27 cellular contexts compared by ENCODE assay signal in genomic region chr2:2822143-2822542, GRCh38.
"Had no signal": no experiment of that assay in that cellular context is flagged by ENCODE, and none has a peak within 500 bp of the region (broad histone marks: within the 10 kb centered on the region; RNA-seq: fewer than 3 reads in every experiment).

No MANE protein-coding gene starts in this region.

- H3K27me3 ChIP-seq: stomach, suprapubic skin, testis, thyroid gland, tibial artery, tibial nerve, transverse colon, upper lobe of left lung, upper lobe of right lung, uterus, vagina had no signal

- DNase-seq: stimulated activated CD4-positive, alpha-beta T cell treated with anti-CD3 and anti-CD28 coated beads, Interleukin-2, amount 100 ng/mL, for 48 hours; stimulated activated CD4-positive, alpha-beta T cell treated with anti-CD3 and anti-CD28 coated beads, Interleukin-4, amount 100 ng/mL, for 1 hour; stimulated activated CD4-positive, alpha-beta T cell treated with anti-CD3 and anti-CD28 coated beads, Interleukin-4, amount 100 ng/mL, for 24 hours; stimulated activated CD4-positive, alpha-beta T cell treated with anti-CD3 and anti-CD28 coated beads, Interleukin-4, amount 100 ng/mL, for 4 hours; stimulated activated CD8-positive, alpha-beta memory T cell treated with anti-CD3 and anti-CD28 coated beads, Interleukin-4, amount 100 ng/mL, for 48 hours; stimulated activated naive B cell treated with anti-CD40 and anti-IgM and Interleukin-4, amounts not matched to agents 10 μg/mL and 1 μg/mL and 100 μg/mL, for 72 hours; stimulated activated naive CD4-positive, alpha-beta T cell; stimulated activated naive CD4-positive, alpha-beta T cell treated with Interleukin-2 at 50 U/mL for 16 hours; stimulated activated naive CD8-positive, alpha-beta T cell treated with anti-CD3 and anti-CD28 coated beads, Interleukin-15, amount 100 ng/mL, for 72 hours; stimulated activated naive CD8-positive, alpha-beta T cell treated with anti-CD3 and anti-CD28 coated beads, Interleukin-15, Interleukin-2, amounts not matched to agents 100 U/mL and 50 U/mL, for 24 hours; stomach; substantia nigra; testis; thyroid gland; tibial artery; transverse colon; trophoblast cell; upper lobe of left lung; upper lobe of right lung; uterus had no signal

- FAIRE-seq: urothelium cell line had no signal

- H3K9me3 ChIP-seq: testis, thoracic aorta, thyroid gland, upper lobe of right lung, uterus, vagina had no signal

- H3K4me3 ChIP-seq: stomach, suprapubic skin, testis, thoracic aorta, thyroid gland, tibial artery, tibial nerve, transverse colon, upper lobe of left lung, upper lobe of right lung, uterus, vagina had no signal

- H3K36me3 ChIP-seq: stomach, suprapubic skin, thoracic aorta, thyroid gland, tibial artery, tibial nerve, transverse colon, upper lobe of left lung, upper lobe of right lung, uterus, vagina had no signal

- H3K27ac ChIP-seq: stomach, suprapubic skin, testis, thoracic aorta, thyroid gland, tibial artery, tibial nerve, transverse colon, upper lobe of left lung, upper lobe of right lung, uterus, vagina had no signal

- ATAC-seq: stimulated activated effector memory CD8-positive, alpha-beta T cell treated with anti-CD3 and anti-CD28 coated beads, Interleukin-12 subunit alpha, Interleukin-12 subunit beta, amount 100 ng/mL, for 72 hours; stimulated activated memory B cell treated with anti-CD40 and anti-IgM and Interleukin-4, amounts not matched to agents 10 μg/mL and 1 μg/mL and 100 μg/mL, for 72 hours; stimulated activated naive B cell treated with anti-CD40 and anti-IgM and Interleukin-4, amounts not matched to agents 10 μg/mL and 1 μg/mL and 100 μg/mL, for 72 hours; stimulated activated naive CD8-positive, alpha-beta T cell treated with anti-CD3 and anti-CD28 coated beads, Interleukin-15, amount 100 ng/mL, for 72 hours; stimulated activated naive CD8-positive, alpha-beta T cell treated with anti-CD3 and anti-CD28 coated beads, Interleukin-15, Interleukin-2, amounts not matched to agents 100 U/mL and 50 U/mL, for 24 hours; upper lobe of right lung had no signal

- H3K4me1 ChIP-seq: stomach, suprapubic skin, testis, thyroid gland, tibial artery, tibial nerve, transverse colon, upper lobe of left lung, upper lobe of right lung, uterus, vagina had no signal
